In genomic region chr11:115718945-115719344, GRCh38 we compare ENCODE assay signal across 1 cellular context.
TF ChIP-seq lines count a peak whose summit lies in the region.

No MANE protein-coding gene starts in this region.

TF ChIP-seq in HepG2, 621 proteins besides CTCF, POLR2A, EP300 and RAD21 (continued from another document):
- TF ChIP-seq, protein P1, sequence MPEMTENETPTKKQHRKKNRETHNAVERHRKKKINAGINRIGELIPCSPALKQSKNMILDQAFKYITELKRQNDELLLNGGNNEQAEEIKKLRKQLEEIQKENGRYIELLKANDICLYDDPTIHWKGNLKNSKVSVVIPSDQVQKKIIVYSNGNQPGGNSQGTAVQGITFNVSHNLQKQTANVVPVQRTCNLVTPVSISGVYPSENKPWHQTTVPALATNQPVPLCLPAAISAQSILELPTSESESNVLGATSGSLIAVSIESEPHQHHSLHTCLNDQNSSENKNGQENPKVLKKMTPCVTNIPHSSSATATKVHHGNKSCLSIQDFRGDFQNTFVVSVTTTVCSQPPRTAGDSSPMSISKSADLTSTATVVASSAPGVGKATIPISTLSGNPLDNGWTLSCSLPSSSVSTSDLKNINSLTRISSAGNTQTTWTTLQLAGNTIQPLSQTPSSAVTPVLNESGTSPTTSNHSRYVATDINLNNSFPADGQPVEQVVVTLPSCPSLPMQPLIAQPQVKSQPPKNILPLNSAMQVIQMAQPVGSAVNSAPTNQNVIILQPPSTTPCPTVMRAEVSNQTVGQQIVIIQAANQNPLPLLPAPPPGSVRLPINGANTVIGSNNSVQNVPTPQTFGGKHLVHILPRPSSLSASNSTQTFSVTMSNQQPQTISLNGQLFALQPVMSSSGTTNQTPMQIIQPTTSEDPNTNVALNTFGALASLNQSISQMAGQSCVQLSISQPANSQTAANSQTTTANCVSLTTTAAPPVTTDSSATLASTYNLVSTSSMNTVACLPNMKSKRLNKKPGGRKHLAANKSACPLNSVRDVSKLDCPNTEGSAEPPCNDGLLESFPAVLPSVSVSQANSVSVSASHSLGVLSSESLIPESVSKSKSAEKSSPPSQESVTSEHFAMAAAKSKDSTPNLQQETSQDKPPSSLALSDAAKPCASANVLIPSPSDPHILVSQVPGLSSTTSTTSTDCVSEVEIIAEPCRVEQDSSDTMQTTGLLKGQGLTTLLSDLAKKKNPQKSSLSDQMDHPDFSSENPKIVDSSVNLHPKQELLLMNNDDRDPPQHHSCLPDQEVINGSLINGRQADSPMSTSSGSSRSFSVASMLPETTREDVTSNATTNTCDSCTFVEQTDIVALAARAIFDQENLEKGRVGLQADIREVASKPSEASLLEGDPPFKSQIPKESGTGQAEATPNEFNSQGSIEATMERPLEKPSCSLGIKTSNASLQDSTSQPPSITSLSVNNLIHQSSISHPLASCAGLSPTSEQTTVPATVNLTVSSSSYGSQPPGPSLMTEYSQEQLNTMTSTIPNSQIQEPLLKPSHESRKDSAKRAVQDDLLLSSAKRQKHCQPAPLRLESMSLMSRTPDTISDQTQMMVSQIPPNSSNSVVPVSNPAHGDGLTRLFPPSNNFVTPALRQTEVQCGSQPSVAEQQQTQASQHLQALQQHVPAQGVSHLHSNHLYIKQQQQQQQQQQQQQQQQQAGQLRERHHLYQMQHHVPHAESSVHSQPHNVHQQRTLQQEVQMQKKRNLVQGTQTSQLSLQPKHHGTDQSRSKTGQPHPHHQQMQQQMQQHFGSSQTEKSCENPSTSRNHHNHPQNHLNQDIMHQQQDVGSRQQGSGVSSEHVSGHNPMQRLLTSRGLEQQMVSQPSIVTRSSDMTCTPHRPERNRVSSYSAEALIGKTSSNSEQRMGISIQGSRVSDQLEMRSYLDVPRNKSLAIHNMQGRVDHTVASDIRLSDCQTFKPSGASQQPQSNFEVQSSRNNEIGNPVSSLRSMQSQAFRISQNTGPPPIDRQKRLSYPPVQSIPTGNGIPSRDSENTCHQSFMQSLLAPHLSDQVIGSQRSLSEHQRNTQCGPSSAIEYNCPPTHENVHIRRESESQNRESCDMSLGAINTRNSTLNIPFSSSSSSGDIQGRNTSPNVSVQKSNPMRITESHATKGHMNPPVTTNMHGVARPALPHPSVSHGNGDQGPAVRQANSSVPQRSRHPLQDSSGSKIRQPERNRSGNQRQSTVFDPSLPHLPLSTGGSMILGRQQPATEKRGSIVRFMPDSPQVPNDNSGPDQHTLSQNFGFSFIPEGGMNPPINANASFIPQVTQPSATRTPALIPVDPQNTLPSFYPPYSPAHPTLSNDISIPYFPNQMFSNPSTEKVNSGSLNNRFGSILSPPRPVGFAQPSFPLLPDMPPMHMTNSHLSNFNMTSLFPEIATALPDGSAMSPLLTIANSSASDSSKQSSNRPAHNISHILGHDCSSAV (CRISPR knock-in tag; IDR thresholded peaks at IDR 0.05; ENCODE audit: borderline replicate concordance) = no peak
- no peak for TF ChIP-seq RXRB (CRISPR knock-in tag; IDR thresholded peaks at IDR 0.05; ENCODE audit: borderline replicate concordance)
- TF ChIP-seq ZNF318 (CRISPR knock-in tag; IDR thresholded peaks at IDR 0.05) = no peak
- TF ChIP-seq ZNF563 (CRISPR knock-in tag; IDR thresholded peaks at IDR 0.05) = no peak
- no peak for TF ChIP-seq GFI1 (CRISPR knock-in tag; IDR thresholded peaks at IDR 0.05; ENCODE audit: borderline replicate concordance)
